Comparison of ENCODE assay signal across 2 cellular contexts in the genomic region with DNA sequence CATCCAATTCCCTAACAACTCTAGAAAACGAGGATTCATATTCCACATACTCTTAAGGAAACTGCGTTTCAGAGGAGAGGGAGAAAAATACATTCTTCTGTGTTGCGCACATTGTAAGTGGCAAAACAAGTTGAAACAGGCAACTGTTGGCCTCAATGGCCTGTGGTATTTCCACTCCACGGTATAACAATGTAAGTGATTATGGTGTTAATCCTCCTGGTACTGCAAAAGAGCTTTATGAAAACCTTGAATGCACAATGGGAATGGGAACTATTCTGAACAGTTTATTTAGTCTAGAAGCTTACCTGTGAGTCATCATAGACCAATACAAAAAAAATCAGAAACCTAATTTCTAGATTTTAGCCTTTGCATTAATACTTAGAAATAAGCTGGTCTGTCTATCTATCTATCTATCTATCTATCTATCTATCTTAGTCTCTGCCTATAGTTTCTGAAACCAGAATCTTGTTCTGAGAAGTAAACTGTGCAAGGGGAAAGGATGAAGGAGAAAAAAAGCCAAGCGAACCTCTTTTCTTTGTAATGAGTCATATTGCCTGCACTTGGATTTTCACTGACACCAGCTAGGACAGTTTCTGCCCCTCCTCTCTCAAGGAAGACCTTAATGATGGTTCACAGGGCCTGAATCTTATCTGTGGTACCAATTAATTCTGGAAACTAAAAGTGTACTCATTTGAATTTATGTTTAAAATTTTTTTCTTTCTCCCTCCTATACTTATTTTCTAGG.
TF ChIP-seq lines count a peak whose summit lies in the region.

No MANE protein-coding gene starts in this region.

TF ChIP-seq in GM23338, 12 proteins besides CTCF, POLR2A, EP300 and RAD21:
- no peak for TF ChIP-seq POLR2AphosphoS5 (IDR thresholded peaks at IDR 0.05; ENCODE audit: low read depth)
- no peak for TF ChIP-seq NANOG (IDR thresholded peaks at IDR 0.05; ENCODE audit: borderline replicate concordance)
- no peak for TF ChIP-seq ZNF114 (CRISPR knock-in tag; IDR thresholded peaks at IDR 0.05)
- TF ChIP-seq, protein P1, sequence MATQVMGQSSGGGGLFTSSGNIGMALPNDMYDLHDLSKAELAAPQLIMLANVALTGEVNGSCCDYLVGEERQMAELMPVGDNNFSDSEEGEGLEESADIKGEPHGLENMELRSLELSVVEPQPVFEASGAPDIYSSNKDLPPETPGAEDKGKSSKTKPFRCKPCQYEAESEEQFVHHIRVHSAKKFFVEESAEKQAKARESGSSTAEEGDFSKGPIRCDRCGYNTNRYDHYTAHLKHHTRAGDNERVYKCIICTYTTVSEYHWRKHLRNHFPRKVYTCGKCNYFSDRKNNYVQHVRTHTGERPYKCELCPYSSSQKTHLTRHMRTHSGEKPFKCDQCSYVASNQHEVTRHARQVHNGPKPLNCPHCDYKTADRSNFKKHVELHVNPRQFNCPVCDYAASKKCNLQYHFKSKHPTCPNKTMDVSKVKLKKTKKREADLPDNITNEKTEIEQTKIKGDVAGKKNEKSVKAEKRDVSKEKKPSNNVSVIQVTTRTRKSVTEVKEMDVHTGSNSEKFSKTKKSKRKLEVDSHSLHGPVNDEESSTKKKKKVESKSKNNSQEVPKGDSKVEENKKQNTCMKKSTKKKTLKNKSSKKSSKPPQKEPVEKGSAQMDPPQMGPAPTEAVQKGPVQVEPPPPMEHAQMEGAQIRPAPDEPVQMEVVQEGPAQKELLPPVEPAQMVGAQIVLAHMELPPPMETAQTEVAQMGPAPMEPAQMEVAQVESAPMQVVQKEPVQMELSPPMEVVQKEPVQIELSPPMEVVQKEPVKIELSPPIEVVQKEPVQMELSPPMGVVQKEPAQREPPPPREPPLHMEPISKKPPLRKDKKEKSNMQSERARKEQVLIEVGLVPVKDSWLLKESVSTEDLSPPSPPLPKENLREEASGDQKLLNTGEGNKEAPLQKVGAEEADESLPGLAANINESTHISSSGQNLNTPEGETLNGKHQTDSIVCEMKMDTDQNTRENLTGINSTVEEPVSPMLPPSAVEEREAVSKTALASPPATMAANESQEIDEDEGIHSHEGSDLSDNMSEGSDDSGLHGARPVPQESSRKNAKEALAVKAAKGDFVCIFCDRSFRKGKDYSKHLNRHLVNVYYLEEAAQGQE (IDR thresholded peaks at IDR 0.05; ENCODE audit: unreplicated experiment): no peak
- TF ChIP-seq CREB1 (CRISPR knock-in tag; IDR thresholded peaks at IDR 0.05; ENCODE audit: low read depth): no peak
- TF ChIP-seq, protein P2, sequence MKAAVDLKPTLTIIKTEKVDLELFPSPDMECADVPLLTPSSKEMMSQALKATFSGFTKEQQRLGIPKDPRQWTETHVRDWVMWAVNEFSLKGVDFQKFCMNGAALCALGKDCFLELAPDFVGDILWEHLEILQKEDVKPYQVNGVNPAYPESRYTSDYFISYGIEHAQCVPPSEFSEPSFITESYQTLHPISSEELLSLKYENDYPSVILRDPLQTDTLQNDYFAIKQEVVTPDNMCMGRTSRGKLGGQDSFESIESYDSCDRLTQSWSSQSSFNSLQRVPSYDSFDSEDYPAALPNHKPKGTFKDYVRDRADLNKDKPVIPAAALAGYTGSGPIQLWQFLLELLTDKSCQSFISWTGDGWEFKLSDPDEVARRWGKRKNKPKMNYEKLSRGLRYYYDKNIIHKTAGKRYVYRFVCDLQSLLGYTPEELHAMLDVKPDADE (IDR thresholded peaks at IDR 0.05): no peak
- TF ChIP-seq, protein P3, sequence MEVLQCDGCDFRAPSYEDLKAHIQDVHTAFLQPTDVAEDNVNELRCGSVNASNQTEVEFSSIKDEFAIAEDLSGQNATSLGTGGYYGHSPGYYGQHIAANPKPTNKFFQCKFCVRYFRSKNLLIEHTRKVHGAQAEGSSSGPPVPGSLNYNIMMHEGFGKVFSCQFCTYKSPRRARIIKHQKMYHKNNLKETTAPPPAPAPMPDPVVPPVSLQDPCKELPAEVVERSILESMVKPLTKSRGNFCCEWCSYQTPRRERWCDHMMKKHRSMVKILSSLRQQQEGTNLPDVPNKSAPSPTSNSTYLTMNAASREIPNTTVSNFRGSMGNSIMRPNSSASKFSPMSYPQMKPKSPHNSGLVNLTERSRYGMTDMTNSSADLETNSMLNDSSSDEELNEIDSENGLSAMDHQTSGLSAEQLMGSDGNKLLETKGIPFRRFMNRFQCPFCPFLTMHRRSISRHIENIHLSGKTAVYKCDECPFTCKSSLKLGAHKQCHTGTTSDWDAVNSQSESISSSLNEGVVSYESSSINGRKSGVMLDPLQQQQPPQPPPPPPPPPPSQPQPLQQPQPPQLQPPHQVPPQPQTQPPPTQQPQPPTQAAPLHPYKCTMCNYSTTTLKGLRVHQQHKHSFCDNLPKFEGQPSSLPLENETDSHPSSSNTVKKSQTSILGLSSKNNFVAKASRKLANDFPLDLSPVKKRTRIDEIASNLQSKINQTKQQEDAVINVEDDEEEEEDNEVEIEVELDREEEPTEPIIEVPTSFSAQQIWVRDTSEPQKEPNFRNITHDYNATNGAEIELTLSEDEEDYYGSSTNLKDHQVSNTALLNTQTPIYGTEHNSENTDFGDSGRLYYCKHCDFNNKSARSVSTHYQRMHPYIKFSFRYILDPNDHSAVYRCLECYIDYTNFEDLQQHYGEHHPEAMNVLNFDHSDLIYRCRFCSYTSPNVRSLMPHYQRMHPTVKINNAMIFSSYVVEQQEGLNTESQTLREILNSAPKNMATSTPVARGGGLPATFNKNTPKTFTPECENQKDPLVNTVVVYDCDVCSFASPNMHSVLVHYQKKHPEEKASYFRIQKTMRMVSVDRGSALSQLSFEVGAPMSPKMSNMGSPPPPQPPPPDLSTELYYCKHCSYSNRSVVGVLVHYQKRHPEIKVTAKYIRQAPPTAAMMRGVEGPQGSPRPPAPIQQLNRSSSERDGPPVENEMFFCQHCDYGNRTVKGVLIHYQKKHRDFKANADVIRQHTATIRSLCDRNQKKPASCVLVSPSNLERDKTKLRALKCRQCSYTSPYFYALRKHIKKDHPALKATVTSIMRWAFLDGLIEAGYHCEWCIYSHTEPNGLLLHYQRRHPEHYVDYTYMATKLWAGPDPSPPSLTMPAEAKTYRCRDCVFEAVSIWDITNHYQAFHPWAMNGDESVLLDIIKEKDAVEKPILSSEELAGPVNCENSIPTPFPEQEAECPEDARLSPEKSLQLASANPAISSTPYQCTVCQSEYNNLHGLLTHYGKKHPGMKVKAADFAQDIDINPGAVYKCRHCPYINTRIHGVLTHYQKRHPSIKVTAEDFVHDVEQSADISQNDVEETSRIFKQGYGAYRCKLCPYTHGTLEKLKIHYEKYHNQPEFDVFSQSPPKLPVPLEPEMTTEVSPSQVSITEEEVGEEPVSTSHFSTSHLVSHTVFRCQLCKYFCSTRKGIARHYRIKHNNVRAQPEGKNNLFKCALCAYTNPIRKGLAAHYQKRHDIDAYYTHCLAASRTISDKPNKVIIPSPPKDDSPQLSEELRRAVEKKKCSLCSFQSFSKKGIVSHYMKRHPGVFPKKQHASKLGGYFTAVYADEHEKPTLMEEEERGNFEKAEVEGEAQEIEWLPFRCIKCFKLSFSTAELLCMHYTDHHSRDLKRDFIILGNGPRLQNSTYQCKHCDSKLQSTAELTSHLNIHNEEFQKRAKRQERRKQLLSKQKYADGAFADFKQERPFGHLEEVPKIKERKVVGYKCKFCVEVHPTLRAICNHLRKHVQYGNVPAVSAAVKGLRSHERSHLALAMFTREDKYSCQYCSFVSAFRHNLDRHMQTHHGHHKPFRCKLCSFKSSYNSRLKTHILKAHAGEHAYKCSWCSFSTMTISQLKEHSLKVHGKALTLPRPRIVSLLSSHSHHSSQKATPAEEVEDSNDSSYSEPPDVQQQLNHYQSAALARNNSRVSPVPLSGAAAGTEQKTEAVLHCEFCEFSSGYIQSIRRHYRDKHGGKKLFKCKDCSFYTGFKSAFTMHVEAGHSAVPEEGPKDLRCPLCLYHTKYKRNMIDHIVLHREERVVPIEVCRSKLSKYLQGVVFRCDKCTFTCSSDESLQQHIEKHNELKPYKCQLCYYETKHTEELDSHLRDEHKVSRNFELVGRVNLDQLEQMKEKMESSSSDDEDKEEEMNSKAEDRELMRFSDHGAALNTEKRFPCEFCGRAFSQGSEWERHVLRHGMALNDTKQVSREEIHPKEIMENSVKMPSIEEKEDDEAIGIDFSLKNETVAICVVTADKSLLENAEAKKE (CRISPR knock-in tag; IDR thresholded peaks at IDR 0.05): no peak
- no peak for TF ChIP-seq EZH2phosphoT487 (IDR thresholded peaks at IDR 0.05; ENCODE audit: unreplicated experiment)

TF ChIP-seq in endothelial cell of umbilical vein, 7 proteins besides CTCF, POLR2A, EP300 and RAD21:
- TF ChIP-seq, protein P4, sequence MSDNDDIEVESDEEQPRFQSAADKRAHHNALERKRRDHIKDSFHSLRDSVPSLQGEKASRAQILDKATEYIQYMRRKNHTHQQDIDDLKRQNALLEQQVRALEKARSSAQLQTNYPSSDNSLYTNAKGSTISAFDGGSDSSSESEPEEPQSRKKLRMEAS (IDR thresholded peaks at IDR 0.05; ENCODE audit: insufficient read depth, insufficient read length): no peak
- TF ChIP-seq FOS (IDR thresholded peaks at IDR 0.05; ENCODE audit: borderline replicate concordance, insufficient read depth, low read length): peak; percentile 22
